ENCODE assay signal across 25 cellular contexts in genomic region chr2:73106791-73107190, GRCh38. TPM values are rescaled to one million over a fixed set of nuclear protein-coding genes. Genes with fewer than 3 reads are reported as not detected.
DNase-seq lines count a peak whose midpoint lies in the region; ATAC-seq and TF ChIP-seq lines count a peak whose summit lies in the region.
"Had no signal": no experiment of that assay in that cellular context is flagged by ENCODE, and none has a peak within 500 bp of the region (broad histone marks: within the 10 kb centered on the region; RNA-seq: fewer than 3 reads in every experiment).

No MANE protein-coding gene starts in this region.

- H3K9ac ChIP-seq in GM23248 (peak overlapping the region; percentile 52), colonic mucosa (ENCODE audit: low read depth in 2 of 2, low read length in 2 of 2) (no peak overlapping the region)

- H4K20me1 ChIP-seq in GM23248 (ENCODE audit: insufficient read depth) (peaks cover 28% of the 10 kb centered on the region), osteoblast (ENCODE audit: insufficient read depth, low read length) (peaks cover 82% of the 10 kb centered on the region)

- no peaks in the 10 kb centered on the region for H3K36me3 Mint-ChIP-seq in CD4-positive, CD25-positive, alpha-beta regulatory T cell
- H3K36me3 Mint-ChIP-seq: activated naive CD8-positive, alpha-beta T cell had no signal

- 62 to 70% methylated on average over 3 of the region's 3 CpGs for WGBS in GM23248 (ENCODE audit: low coverage in 1 of 2, low lambda C conversion rate in 2 of 2, missing lambda C conversion rate in 2 of 2), 2 experiments
- 85 to 87% methylated on average over 3 of the region's 3 CpGs for WGBS in upper lobe of left lung, 2 donors

- in situ Hi-C loops in GM23248 (cut with MboI), result no loop called here

- no peak for TF ChIP-seq CTCF in coronary artery (IDR thresholded peaks at IDR 0.05)
- no peak for TF ChIP-seq CTCF in osteoblast (IDR thresholded peaks at IDR 0.05; ENCODE audit: extremely low read depth, low read depth, low read length)
- TF ChIP-seq CTCF in upper lobe of left lung (IDR thresholded peaks at IDR 0.05), result no peak
- no peak for TF ChIP-seq CTCF in colonic mucosa (IDR thresholded peaks at IDR 0.05)

- peak overlapping the region; percentile 72 for H3K4me2 ChIP-seq in GM23248 (ENCODE audit: unreplicated experiment)
- peak overlapping the region; percentile 47 for H3K4me2 ChIP-seq in osteoblast (ENCODE audit: insufficient read depth, low read length)
- H3K4me2 ChIP-seq: smooth muscle cell had no signal

- H3K4me1 Mint-ChIP-seq in CD4-positive, CD25-positive, alpha-beta regulatory T cell, result peaks cover 11 to 89% (median 52%) of the 10 kb centered on the region in 4 donors

- no peaks in the 10 kb centered on the region for H3K27me3 ChIP-seq in CD4-positive, CD25-positive, alpha-beta regulatory T cell (ENCODE audit: control insufficient read depth, insufficient read depth, low read length)
- H3K27me3 ChIP-seq in GM23248 (replicated peaks; ENCODE audit: insufficient read depth) (no peaks in the 10 kb centered on the region), osteoblast (ENCODE audit: insufficient read depth, low read length) (no peaks in the 10 kb centered on the region), upper lobe of left lung (no peaks in the 10 kb centered on the region), colonic mucosa (no peaks in the 10 kb centered on the region)
- H3K27me3 ChIP-seq: ascending aorta, gastroesophageal sphincter, transverse colon had no signal

- peaks cover 6% of the 10 kb centered on the region for H3K27me3 Mint-ChIP-seq in CD4-positive, CD25-positive, alpha-beta regulatory T cell
- H3K27me3 Mint-ChIP-seq: activated naive CD8-positive, alpha-beta T cell had no signal

- peaks cover 31% of the 10 kb centered on the region for H3F3A ChIP-seq in GM23248 (ENCODE audit: insufficient read depth)

- H2AFZ ChIP-seq in GM23248, result no peak overlapping the region
- H2AFZ ChIP-seq in osteoblast (ENCODE audit: low read length), result no peak overlapping the region

- DNase-seq in CD4-positive, CD25-positive, alpha-beta regulatory T cell, result no peak
- DNase-seq in GM23248 (no peak), coronary artery (ENCODE audit: low spot score) (peak; percentile 57), osteoblast (ENCODE audit: insufficient read length, low spot score, missing footprints) (no peak), upper lobe of left lung (no peak), colonic mucosa (no peak)
- DNase-seq: activated T-cell treated with anti-CD3 and anti-CD28 coated beads, Interleukin-2, amount 50 U/mL, for 48 hours; cerebellar nuclear complex; DMS53; effector CD4-positive, alpha-beta T cell; GDM1; H7; naive thymus-derived CD8-positive, alpha-beta T cell; NCI-H2171; NCI-H69; stimulated activated CD4-positive, alpha-beta T cell treated with anti-CD3 and anti-CD28 coated beads, Interleukin-2, amount 100 ng/mL, for 48 hours had no signal

- H3K9me3 ChIP-seq in CD4-positive, CD25-positive, alpha-beta regulatory T cell (ENCODE audit: control insufficient read depth in 2 of 2, low read length in 2 of 2), result no peaks in the 10 kb centered on the region
- H3K9me3 ChIP-seq in GM23248 (ENCODE audit: low read depth) (no peaks in the 10 kb centered on the region), osteoblast (ENCODE audit: low read depth, low read length) (no peaks in the 10 kb centered on the region), upper lobe of left lung (no peaks in the 10 kb centered on the region), colonic mucosa (no peaks in the 10 kb centered on the region)
- H3K9me3 ChIP-seq: ascending aorta, gastroesophageal sphincter, transverse colon had no signal

- peaks cover 68% of the 10 kb centered on the region for H3K4me1 ChIP-seq in CD4-positive, CD25-positive, alpha-beta regulatory T cell (ENCODE audit: control insufficient read depth, insufficient read depth, low read length, poor library complexity, severe bottlenecking)
- H3K4me1 ChIP-seq in GM23248 (ENCODE audit: insufficient read depth) (peaks cover 65% of the 10 kb centered on the region), osteoblast (ENCODE audit: insufficient read depth, low read length) (peaks cover 63% of the 10 kb centered on the region), upper lobe of left lung (peaks cover 27 to 39% (median 29%) of the 10 kb centered on the region in 4 donors), colonic mucosa (no peaks in the 10 kb centered on the region)

- no peaks in the 10 kb centered on the region for H3K36me3 ChIP-seq in CD4-positive, CD25-positive, alpha-beta regulatory T cell (ENCODE audit: control insufficient read depth, insufficient read depth, low read length)
- H3K36me3 ChIP-seq in GM23248 (ENCODE audit: low read depth), result no peaks in the 10 kb centered on the region
- H3K36me3 ChIP-seq in osteoblast (ENCODE audit: insufficient read depth, low read length), result no peaks in the 10 kb centered on the region
- H3K36me3 ChIP-seq in upper lobe of left lung, result no peaks in the 10 kb centered on the region
- no peaks in the 10 kb centered on the region for H3K36me3 ChIP-seq in colonic mucosa
- H3K36me3 ChIP-seq: ascending aorta, gastroesophageal sphincter, transverse colon had no signal

- peaks cover 100% of the 10 kb centered on the region for H3K79me2 ChIP-seq in GM23248 (ENCODE audit: insufficient read depth)
- H3K79me2 ChIP-seq in osteoblast (ENCODE audit: insufficient read depth, low read length), result peaks cover 99% of the 10 kb centered on the region

- no peak for ATAC-seq in CD4-positive, CD25-positive, alpha-beta regulatory T cell (ENCODE audit: low read depth in 2 of 2)
- ATAC-seq in upper lobe of left lung (ENCODE audit: low FRiP score in 2 of 2) (no peak), esophagus mucosa (no peak), HG03520 (IDR thresholded peaks at IDR 0.05; ENCODE audit: unreplicated experiment) (no peak)
- ATAC-seq: gastroesophageal sphincter; K562; naive thymus-derived CD8-positive, alpha-beta T cell had no signal

- H3K4me3 Mint-ChIP-seq in CD4-positive, CD25-positive, alpha-beta regulatory T cell, result peak overlapping the region in 2 of 4 donors; percentile 24 to 99
- H3K4me3 Mint-ChIP-seq: activated naive CD8-positive, alpha-beta T cell; stimulated activated naive CD8-positive, alpha-beta T cell treated with anti-CD3 and anti-CD28 coated beads, Interleukin-15, Interleukin-2, amounts not matched to agents 100 ng/mL and 50 ng/mL, for 24 hours had no signal

- no peaks in the 10 kb centered on the region for H3K9me3 Mint-ChIP-seq in CD4-positive, CD25-positive, alpha-beta regulatory T cell
- H3K9me3 Mint-ChIP-seq: naive thymus-derived CD8-positive, alpha-beta T cell; stimulated activated naive CD8-positive, alpha-beta T cell treated with anti-CD3 and anti-CD28 coated beads, Interleukin-15, Interleukin-2, amounts not matched to agents 100 ng/mL and 50 ng/mL, for 24 hours had no signal

- H3K27ac ChIP-seq in CD4-positive, CD25-positive, alpha-beta regulatory T cell (ENCODE audit: insufficient read depth, low read length, poor library complexity, severe bottlenecking), result peak overlapping the region; percentile 56
- peak overlapping the region; percentile 94 for H3K27ac ChIP-seq in GM23248
- no peak overlapping the region for H3K27ac ChIP-seq in coronary artery
- peak overlapping the region; percentile 54 for H3K27ac ChIP-seq in osteoblast (ENCODE audit: low read depth, low read length)
- no peak overlapping the region for H3K27ac ChIP-seq in upper lobe of left lung
- H3K27ac ChIP-seq in colonic mucosa, result no peak overlapping the region

- H3K9me2 ChIP-seq in GM23248 (ENCODE audit: insufficient read depth), result no peaks in the 10 kb centered on the region

- TF ChIP-seq EP300 in upper lobe of left lung (IDR thresholded peaks at IDR 0.05), result no peak

- peak overlapping the region in 2 of 3 donors; percentile 25 to 32 for H3K27ac Mint-ChIP-seq in CD4-positive, CD25-positive, alpha-beta regulatory T cell
- H3K27ac Mint-ChIP-seq: activated naive CD8-positive, alpha-beta T cell; stimulated activated naive CD8-positive, alpha-beta T cell treated with anti-CD3 and anti-CD28 coated beads, Interleukin-15, Interleukin-2, amounts not matched to agents 100 ng/mL and 50 ng/mL, for 24 hours had no signal

- no peak overlapping the region for H3K4me3 ChIP-seq in CD4-positive, CD25-positive, alpha-beta regulatory T cell (ENCODE audit: low read depth, low read length)
- H3K4me3 ChIP-seq in GM23248 (0 out of 2 replicates have a peak overlapping the region, but pooled peaks have one; percentile 36), coronary artery (no peak overlapping the region), osteoblast (ENCODE audit: insufficient read depth, low read length) (no peak overlapping the region), upper lobe of left lung (no peak overlapping the region), colonic mucosa (no peak overlapping the region)
- H3K4me3 ChIP-seq: ascending aorta, gastroesophageal sphincter, K562, smooth muscle cell, transverse colon had no signal

- no peak for TF ChIP-seq POLR2A in upper lobe of left lung (IDR thresholded peaks at IDR 0.05)

- intact Hi-C loops in colonic mucosa (cut with DNase I), result no loop called here

RNA-seq across cellular contexts. Expression of gene RAB11FIP5, which starts 6.0 kb away (rescaled TPM):
- 30.8 TPM for total RNA-seq in CD4-positive, CD25-positive, alpha-beta regulatory T cell
- 10 to 100 TPM; 15.4 to 24.0 (median 19.7) TPM for polyA plus RNA-seq in CD4-positive, CD25-positive, alpha-beta regulatory T cell
- total RNA-seq in GM23248 (2014; rRNA removed; shearing (Covaris generic)), result 71.9 and 76.6 TPM in 2 replicates
- polyA plus RNA-seq in GM23248 (2016; fragmentation: Nextera tagmentation; extraction: Ambion mirVana), result 34.4 and 35.0 TPM in 2 replicates
- total RNA-seq in osteoblast (53.9 and 59.0 TPM in 2 replicates), upper lobe of left lung (10 to 100 TPM; 21.0 to 35.3 (median 29.9) TPM), esophagus mucosa (10.4 TPM), colonic mucosa (10 to 100 TPM; 17.8 to 33.7 TPM)

RNA-seq across cellular contexts. Expression of gene SFXN5, which starts 35.3 kb away (rescaled TPM):
- 8.0 TPM for total RNA-seq in CD4-positive, CD25-positive, alpha-beta regulatory T cell
- polyA plus RNA-seq in CD4-positive, CD25-positive, alpha-beta regulatory T cell, result 1 to 10 TPM; 1.0 to 2.0 (median 1.7) TPM
- total RNA-seq in GM23248 (2014; rRNA removed; shearing (Covaris generic)), result 16.4 and 17.1 TPM in 2 replicates
- 7.3 and 10.0 TPM in 2 replicates for polyA plus RNA-seq in GM23248 (2016; fragmentation: Nextera tagmentation; extraction: Ambion mirVana)
- total RNA-seq in osteoblast (13.8 and 17.0 TPM in 2 replicates), upper lobe of left lung (10 to 100 TPM; 10.8 to 44.0 (median 13.7) TPM), esophagus mucosa (12.2 TPM), colonic mucosa (10 to 100 TPM; 16.1 to 26.4 TPM)

Comparison
In these comparisons a context has a peak if more than half of its experiments do, and no peak if none do; other contexts are left out.
1. H3K27ac ChIP-seq: peak in CD4-positive, CD25-positive, alpha-beta regulatory T cell (single experiment), GM23248 (single experiment) and osteoblast (single experiment); none in coronary artery (0 of 2), upper lobe of left lung (0 of 4) and colonic mucosa (single experiment).